8 cellular contexts compared by ENCODE assay signal in genomic region chr9:112074250-112075008, GRCh38.
DNase-seq lines count a peak whose midpoint lies in the region; ATAC-seq lines count a peak whose summit lies in the region.

No MANE protein-coding gene starts in this region.

- POLR2A ChIA-PET in CD4-positive, alpha-beta memory T cell (lab: Charles Lee; ENCODE audit: partially characterized antibody), result interaction anchor here (0.7 to 1.7 kb wide), 8 partner anchors 36 to 477 kb away, joined by 3 to 11 read pairs (median 5); partner anchors contain the start of genes PTBP3 and UGCG

- H3K27me3 ChIP-seq in CD4-positive, alpha-beta memory T cell (ENCODE audit: insufficient read depth, low read length), result no peaks in the 10 kb centered on the region

- peak; percentile 34 for ATAC-seq in GM21825 (IDR thresholded peaks at IDR 0.05; ENCODE audit: unreplicated experiment)
- ATAC-seq in memory B cell (ENCODE audit: low read depth), result peak; percentile 79
- no peak for ATAC-seq in HG03469 (IDR thresholded peaks at IDR 0.05; ENCODE audit: unreplicated experiment)

- CTCF ChIA-PET in CD4-positive, alpha-beta memory T cell (lab: Charles Lee; ENCODE audit: partially characterized antibody), result interaction anchor here (0.6 to 8.2 kb wide), 71 partner anchors 10 to 600 kb away, joined by 3 to 216 read pairs (median 5); partner anchors contain the start of gene UGCG

- H3K9me3 Mint-ChIP-seq in CD4-positive, alpha-beta memory T cell, result no peaks in the 10 kb centered on the region
- H3K9me3 Mint-ChIP-seq in activated CD4-positive, alpha-beta T cell treated with anti-CD3 and anti-CD28 coated beads, Interleukin-2, amount 10 ng/mL, durations not matched to agents 24 days and 14 days, result no peaks in the 10 kb centered on the region
- H3K9me3 Mint-ChIP-seq in memory B cell, result no peaks in the 10 kb centered on the region

- intact Hi-C loops in CD4-positive, alpha-beta memory T cell (cut with micrococcal nuclease), result loop anchor here (1.0 kb wide), 4 partner anchors 148 to 476 kb away; partner anchors contain the start of gene UGCG
- intact Hi-C loops in activated CD4-positive, alpha-beta T cell treated with anti-CD3 and anti-CD28 coated beads, Interleukin-2, amount 10 ng/mL, durations not matched to agents 24 days and 14 days (cut with micrococcal nuclease), result loop anchor here (1.0 to 5.0 kb wide), 7 partner anchors 37 to 476 kb away; partner anchors contain the start of gene UGCG

- no peak overlapping the region for H3K4me3 ChIP-seq in CD4-positive, alpha-beta memory T cell (ENCODE audit: low read length in 2 of 2)

- peaks cover 26% of the 10 kb centered on the region for H3K4me1 ChIP-seq in CD4-positive, alpha-beta memory T cell (ENCODE audit: insufficient read depth, low read length)

- no peaks in the 10 kb centered on the region for H3K27me3 Mint-ChIP-seq in CD4-positive, alpha-beta memory T cell
- peaks cover 3% of the 10 kb centered on the region for H3K27me3 Mint-ChIP-seq in activated CD4-positive, alpha-beta T cell treated with anti-CD3 and anti-CD28 coated beads, Interleukin-2, amount 10 ng/mL, durations not matched to agents 24 days and 14 days
- no peaks in the 10 kb centered on the region for H3K27me3 Mint-ChIP-seq in memory B cell

- peaks cover 23 to 41% (median 29%) of the 10 kb centered on the region in 4 donors for H3K4me1 Mint-ChIP-seq in CD4-positive, alpha-beta memory T cell
- peaks cover 24% of the 10 kb centered on the region for H3K4me1 Mint-ChIP-seq in activated CD4-positive, alpha-beta T cell treated with anti-CD3 and anti-CD28 coated beads, Interleukin-2, amount 10 ng/mL, durations not matched to agents 24 days and 14 days
- H3K4me1 Mint-ChIP-seq in memory B cell, result peaks cover 35% of the 10 kb centered on the region

- peak overlapping the region; percentile 51 to 82 (median 74) for H3K4me3 Mint-ChIP-seq in CD4-positive, alpha-beta memory T cell
- peak overlapping the region; percentile 7 for H3K4me3 Mint-ChIP-seq in activated CD4-positive, alpha-beta T cell treated with anti-CD3 and anti-CD28 coated beads, Interleukin-2, amount 10 ng/mL, durations not matched to agents 24 days and 14 days
- peak overlapping the region; percentile 22 for H3K4me3 Mint-ChIP-seq in memory B cell

- no peaks in the 10 kb centered on the region for H3K36me3 ChIP-seq in CD4-positive, alpha-beta memory T cell (ENCODE audit: insufficient read depth, low read length)

- H3K27ac Mint-ChIP-seq in CD4-positive, alpha-beta memory T cell, result peak overlapping the region; percentile 20 to 82 (median 46)
- H3K27ac Mint-ChIP-seq in activated CD4-positive, alpha-beta T cell treated with anti-CD3 and anti-CD28 coated beads, Interleukin-2, amount 10 ng/mL, durations not matched to agents 24 days and 14 days, result peak overlapping the region; percentile 5
- peak overlapping the region; percentile 54 for H3K27ac Mint-ChIP-seq in memory B cell

- peaks cover 4 to 8% of the 10 kb centered on the region in 2 donors for H3K36me3 Mint-ChIP-seq in CD4-positive, alpha-beta memory T cell
- peaks cover 18% of the 10 kb centered on the region for H3K36me3 Mint-ChIP-seq in activated CD4-positive, alpha-beta T cell treated with anti-CD3 and anti-CD28 coated beads, Interleukin-2, amount 10 ng/mL, durations not matched to agents 24 days and 14 days (ENCODE audit: low read depth)
- no peaks in the 10 kb centered on the region for H3K36me3 Mint-ChIP-seq in memory B cell

- H3K27ac ChIP-seq in CD4-positive, alpha-beta memory T cell (ENCODE audit: low read depth, low read length), result no peak overlapping the region

- DNase-seq in CD4-positive, alpha-beta memory T cell, result peak; percentile 74 to 77 (median 75)
- DNase-seq in NCI-H2171 (lab: John Stamatoyannopoulos, UW), result peak; percentile 22
- peak; percentile 89 for DNase-seq in activated CD4-positive, alpha-beta T cell treated with anti-CD3 and anti-CD28 coated beads, Interleukin-2, amount 10 ng/mL, durations not matched to agents 24 days and 14 days
- DNase-seq in dedifferentiated amniotic fluid mesenchymal stem cell (ENCODE audit: extremely low spot score), result peak; percentile 90
- peak; percentile 61 to 68 for DNase-seq in memory B cell (ENCODE audit: low spot score in 2 of 2)
- peak; percentile 49 for DNase-seq in stimulated activated CD8-positive, alpha-beta memory T cell treated with anti-CD3 and anti-CD28 coated beads, Interleukin-12 subunit alpha, Interleukin-12 subunit beta, amount 100 ng/mL, for 1 hour (ENCODE audit: low read depth)

- no peaks in the 10 kb centered on the region for H3K9me3 ChIP-seq in CD4-positive, alpha-beta memory T cell (ENCODE audit: control insufficient read depth in 1 of 2, low read length in 2 of 2)

Comparison
In these comparisons a context has a peak if more than half of its experiments do, and no peak if none do; other contexts are left out.
1. DNase-seq: peak in every context shown above with its lines; median percentile 90 in dedifferentiated amniotic fluid mesenchymal stem cell; 89 in activated CD4-positive, alpha-beta T cell treated with anti-CD3 and anti-CD28 coated beads, Interleukin-2, amount 10 ng/mL, durations not matched to agents 24 days and 14 days; 75 in CD4-positive, alpha-beta memory T cell; 64 in memory B cell; 49 in stimulated activated CD8-positive, alpha-beta memory T cell treated with anti-CD3 and anti-CD28 coated beads, Interleukin-12 subunit alpha, Interleukin-12 subunit beta, amount 100 ng/mL, for 1 hour; 22 in NCI-H2171.
2. H3K4me3 Mint-ChIP-seq: peak in every context shown above with its lines; median percentile 74 in CD4-positive, alpha-beta memory T cell; 22 in memory B cell; 7 in activated CD4-positive, alpha-beta T cell treated with anti-CD3 and anti-CD28 coated beads, Interleukin-2, amount 10 ng/mL, durations not matched to agents 24 days and 14 days.